ENCODE assay signal across 14 cellular contexts in genomic region chr14:45222485-45223262, GRCh38. TPM values are rescaled to one million over a fixed set of nuclear protein-coding genes. Genes with fewer than 3 reads are reported as not detected.
DNase-seq lines count a peak whose midpoint lies in the region; ATAC-seq and TF ChIP-seq lines count a peak whose summit lies in the region.
"Had no signal": no experiment of that assay in that cellular context is flagged by ENCODE, and none has a peak within 500 bp of the region (broad histone marks: within the 10 kb centered on the region; RNA-seq: fewer than 3 reads in every experiment).

No MANE protein-coding gene starts in this region.

- H3K27me3 ChIP-seq in left lung: no peaks in the 10 kb centered on the region
- H3K27me3 ChIP-seq: adrenal gland had no signal

- H3K9me3 Mint-ChIP-seq in activated CD4-positive, alpha-beta T cell treated with anti-CD3 and anti-CD28 coated beads, Interleukin-2, amount 10 ng/mL, durations not matched to agents 24 days and 14 days: peaks cover 4% of the 10 kb centered on the region
- H3K9me3 Mint-ChIP-seq: CD8-positive, alpha-beta memory T cell had no signal

- peaks cover 55% of the 10 kb centered on the region for H3K36me3 Mint-ChIP-seq in activated CD4-positive, alpha-beta T cell treated with anti-CD3 and anti-CD28 coated beads, Interleukin-2, amount 10 ng/mL, durations not matched to agents 24 days and 14 days (ENCODE audit: low read depth)

- H3K9me3 ChIP-seq in left lung: no peaks in the 10 kb centered on the region
- H3K9me3 ChIP-seq: adrenal gland had no signal

- peaks cover 0 to 68% of the 10 kb centered on the region in 2 donors for H3K36me3 ChIP-seq in left lung
- H3K36me3 ChIP-seq: adrenal gland had no signal

- H3K27me3 Mint-ChIP-seq in activated CD4-positive, alpha-beta T cell treated with anti-CD3 and anti-CD28 coated beads, Interleukin-2, amount 10 ng/mL, durations not matched to agents 24 days and 14 days: no peaks in the 10 kb centered on the region
- H3K27me3 Mint-ChIP-seq: CD8-positive, alpha-beta memory T cell had no signal

- H3K4me1 Mint-ChIP-seq in activated CD4-positive, alpha-beta T cell treated with anti-CD3 and anti-CD28 coated beads, Interleukin-2, amount 10 ng/mL, durations not matched to agents 24 days and 14 days: peaks cover 29% of the 10 kb centered on the region

- no peak overlapping the region for H3K27ac ChIP-seq in left lung
- H3K27ac ChIP-seq: adrenal gland, skin epidermis had no signal

- peak; percentile 62 for DNase-seq in activated CD4-positive, alpha-beta T cell treated with anti-CD3 and anti-CD28 coated beads, Interleukin-2, amount 10 ng/mL, durations not matched to agents 24 days and 14 days
- no peak for DNase-seq in activated CD4-positive, alpha-beta T cell treated with anti-CD3 and anti-CD28 coated beads, Interleukin-2, amount 50 U/mL, for 48 hours
- DNase-seq in left lung: no peak
- no peak for DNase-seq in ACHN
- no peak for DNase-seq in stimulated activated CD4-positive, alpha-beta T cell treated with anti-CD3 and anti-CD28 coated beads, Interleukin-12 subunit alpha, Interleukin-12 subunit beta, amount 100 ng/mL, for 4 hours
- DNase-seq: adrenal gland; CD8-positive, alpha-beta memory T cell; midbrain; NCI-H2171 treated with DMSO at 0.1 percent for 48 hours; occipital lobe had no signal

- H3K4me3 Mint-ChIP-seq in activated CD4-positive, alpha-beta T cell treated with anti-CD3 and anti-CD28 coated beads, Interleukin-2, amount 10 ng/mL, durations not matched to agents 24 days and 14 days: peak overlapping the region; percentile 6
- H3K4me3 Mint-ChIP-seq: CD8-positive, alpha-beta memory T cell had no signal

- ATAC-seq in GM19397 (IDR thresholded peaks at IDR 0.05; ENCODE audit: unreplicated experiment) (peak; percentile 53), HG02885 (IDR thresholded peaks at IDR 0.05; ENCODE audit: poor library complexity, unreplicated experiment) (peak; percentile 51), left lung (peak; percentile 27), HG03025 (IDR thresholded peaks at IDR 0.05; ENCODE audit: low FRiP score, unreplicated experiment) (no peak)

- peak overlapping the region; percentile 78 for H3K27ac Mint-ChIP-seq in activated CD4-positive, alpha-beta T cell treated with anti-CD3 and anti-CD28 coated beads, Interleukin-2, amount 10 ng/mL, durations not matched to agents 24 days and 14 days

- intact Hi-C loops in activated CD4-positive, alpha-beta T cell treated with anti-CD3 and anti-CD28 coated beads, Interleukin-2, amount 10 ng/mL, durations not matched to agents 24 days and 14 days (cut with micrococcal nuclease): no loop called here
- intact Hi-C loops in left lung (cut with DNase I): no loop called here

- no peak for TF ChIP-seq CTCF in left lung (IDR thresholded peaks at IDR 0.05)

- no peaks in the 10 kb centered on the region for H3K4me1 ChIP-seq in left lung
- H3K4me1 ChIP-seq: adrenal gland had no signal

- in situ Hi-C loops in ACHN (cut with HindIII; ENCODE audit: low pct_ligation_motif_present, low pct_unique_long_range_greater_than_20kb, low sequenced_read_pairs): no loop called here

- H3K4me3 ChIP-seq in left lung: no peak overlapping the region
- H3K4me3 ChIP-seq: adrenal gland, skin epidermis had no signal

RNA-seq across cellular contexts. Expression of gene MIS18BP1, which starts 30.3 kb away (rescaled TPM):
- total RNA-seq in activated CD4-positive, alpha-beta T cell treated with anti-CD3 and anti-CD28 coated beads, Interleukin-2, amount 10 ng/mL, durations not matched to agents 24 days and 14 days: 58.9 and 67.1 TPM in 2 replicates
- total RNA-seq in left lung: 10 to 100 TPM; 22.2 to 22.3 TPM
